ENCODE assay signal across 7 cellular contexts in genomic region chr11:91866642-91867041, GRCh38.
"Had no signal": no experiment of that assay in that cellular context is flagged by ENCODE, and none has a peak within 500 bp of the region (broad histone marks: within the 10 kb centered on the region; RNA-seq: fewer than 3 reads in every experiment).

No MANE protein-coding gene starts in this region.

- DNase-seq: H9, HCEC 1CT, KBM-7 had no signal

- H3K4me2 ChIP-seq: GM23338 had no signal

- ATAC-seq: GM23338 had no signal

- FAIRE-seq: H1, H54, HTR-8/SVneo had no signal

- H2AFZ ChIP-seq: GM23338 had no signal

- H3K4me3 ChIP-seq: GM23338 had no signal
